20 cellular contexts compared by ENCODE assay signal in genomic region chr6:170260686-170261085, GRCh38. TPM values are rescaled to one million over a fixed set of nuclear protein-coding genes. Genes with fewer than 3 reads are reported as not detected.
A peak's percentile ranks its signal among the peaks of the same experiment; 100 is the strongest.
DNase-seq lines count a peak whose midpoint lies in the region; TF ChIP-seq lines count a peak whose summit lies in the region.
"Had no signal": no experiment of that assay in that cellular context is flagged by ENCODE, and none has a peak within 500 bp of the region (broad histone marks: within the 10 kb centered on the region; RNA-seq: fewer than 3 reads in every experiment).

No MANE protein-coding gene starts in this region.

- peak; percentile 34 for TF ChIP-seq CTCF in WERI-Rb-1 (IDR thresholded peaks at IDR 0.05; ENCODE audit: low read depth, low read length)
- TF ChIP-seq CTCF in neural crest cell (conservative IDR thresholded peaks at IDR 0.05): peak; percentile 39

- no peaks in the 10 kb centered on the region for H3K27me3 ChIP-seq in WERI-Rb-1 (ENCODE audit: insufficient read depth, low read depth, severe bottlenecking)
- H3K27me3 ChIP-seq in Karpas-422 (ENCODE audit: low read length): no peaks in the 10 kb centered on the region
- no peaks in the 10 kb centered on the region for H3K27me3 ChIP-seq in MG63

- H3K27ac ChIP-seq in WERI-Rb-1: no peak overlapping the region
- no peak overlapping the region for H3K27ac ChIP-seq in Karpas-422 (ENCODE audit: low read length)
- H3K27ac ChIP-seq: HL-60, RWPE1 had no signal

- no peaks in the 10 kb centered on the region for H3K9me2 ChIP-seq in Karpas-422 (replicated peaks; ENCODE audit: insufficient read depth, low read length)

- no peak overlapping the region for H2AFZ ChIP-seq in Karpas-422 (ENCODE audit: low read length)

- peaks cover 15% of the 10 kb centered on the region for H3K4me1 Mint-ChIP-seq in neural crest cell
- H3K4me1 Mint-ChIP-seq: activated naive CD8-positive, alpha-beta T cell treated with anti-CD3 and anti-CD28 coated beads, Interleukin-2, amount 10 ng/mL, durations not matched to agents 7 days and 5 days; CD8-positive, alpha-beta memory T cell; stimulated activated naive CD8-positive, alpha-beta T cell treated with anti-CD3 and anti-CD28 coated beads, Interleukin-15, amount 100 ng/mL, for 72 hours had no signal

- DNase-seq in NCI-H1417 (lab: John Stamatoyannopoulos, UW) (peak in 2 of 3 experiments; percentile 30 to 34), NCI-H1417 treated with DMSO at 0.1 percent for 48 hours (lab: John Stamatoyannopoulos, UW) (no peak), HuH-7.5 (ENCODE audit: low spot score) (peak; percentile 64), WERI-Rb-1 (no peak), neural crest cell (ENCODE audit: low read depth, low spot score) (no peak), Karpas-422 (no peak), T-helper 9 cell (no peak), MG63 (no peak)
- DNase-seq: activated CD4-positive, alpha-beta T cell treated with anti-CD3 and anti-CD28 coated beads for 4 hours; activated naive CD8-positive, alpha-beta T cell treated with anti-CD3 and anti-CD28 coated beads, Interleukin-2, amount 10 ng/mL, durations not matched to agents 7 days and 5 days; cerebellar nuclear complex; GF-D8; islet precursor cell; NCI-H446 treated with DMSO at 0.1 percent for 48 hours; occipital lobe; stimulated activated naive CD8-positive, alpha-beta T cell treated with anti-CD3 and anti-CD28 coated beads, Interleukin-15, amount 100 ng/mL, for 72 hours had no signal

- peaks cover 2% of the 10 kb centered on the region for H3K27me3 Mint-ChIP-seq in neural crest cell (ENCODE audit: low read depth)

- H3K9ac ChIP-seq in Karpas-422 (ENCODE audit: low read length): no peak overlapping the region

- H3K9me3 Mint-ChIP-seq in neural crest cell: no peaks in the 10 kb centered on the region
- H3K9me3 Mint-ChIP-seq: activated naive CD8-positive, alpha-beta T cell treated with anti-CD3 and anti-CD28 coated beads, Interleukin-2, amount 10 ng/mL, durations not matched to agents 7 days and 5 days; CD8-positive, alpha-beta memory T cell; stimulated activated naive CD8-positive, alpha-beta T cell treated with anti-CD3 and anti-CD28 coated beads, Interleukin-15, amount 100 ng/mL, for 72 hours; T-helper 1 cell treated with Interleukin-12 subunit alpha and Interleukin-12 subunit beta and Interleukin-4 antibody, amounts not matched to agents 30 μg/mL and 1 μg/mL, for 36 hours had no signal

- no peaks in the 10 kb centered on the region for H3K36me3 ChIP-seq in WERI-Rb-1
- no peaks in the 10 kb centered on the region for H3K36me3 ChIP-seq in Karpas-422 (ENCODE audit: insufficient read depth, low read length)
- no peaks in the 10 kb centered on the region for H3K36me3 ChIP-seq in MG63

- H3K27ac Mint-ChIP-seq in neural crest cell (ENCODE audit: unreplicated experiment): no peak overlapping the region
- H3K27ac Mint-ChIP-seq: activated naive CD8-positive, alpha-beta T cell treated with anti-CD3 and anti-CD28 coated beads, Interleukin-2, amount 10 ng/mL, durations not matched to agents 7 days and 5 days; CD8-positive, alpha-beta memory T cell; stimulated activated naive CD8-positive, alpha-beta T cell treated with anti-CD3 and anti-CD28 coated beads, Interleukin-15, amount 100 ng/mL, for 72 hours; T-helper 1 cell treated with Interleukin-12 subunit alpha and Interleukin-12 subunit beta and Interleukin-4 antibody, amounts not matched to agents 30 μg/mL and 1 μg/mL, for 36 hours had no signal

- no peaks in the 10 kb centered on the region for H4K20me1 ChIP-seq in Karpas-422 (ENCODE audit: insufficient read depth, low read depth, low read length)

- no peaks in the 10 kb centered on the region for H3K36me3 Mint-ChIP-seq in neural crest cell (ENCODE audit: low read depth)
- H3K36me3 Mint-ChIP-seq: activated naive CD8-positive, alpha-beta T cell treated with anti-CD3 and anti-CD28 coated beads, Interleukin-2, amount 10 ng/mL, durations not matched to agents 7 days and 5 days; CD8-positive, alpha-beta memory T cell had no signal

- no peaks in the 10 kb centered on the region for H3K4me1 ChIP-seq in Karpas-422 (ENCODE audit: low read length)

- no peaks in the 10 kb centered on the region for H3K79me2 ChIP-seq in Karpas-422 (ENCODE audit: low read length)

- no peak overlapping the region for H3K4me3 Mint-ChIP-seq in neural crest cell
- H3K4me3 Mint-ChIP-seq: activated naive CD8-positive, alpha-beta T cell treated with anti-CD3 and anti-CD28 coated beads, Interleukin-2, amount 10 ng/mL, durations not matched to agents 7 days and 5 days; CD8-positive, alpha-beta memory T cell; stimulated activated naive CD8-positive, alpha-beta T cell treated with anti-CD3 and anti-CD28 coated beads, Interleukin-15, amount 100 ng/mL, for 72 hours; T-helper 1 cell treated with Interleukin-12 subunit alpha and Interleukin-12 subunit beta and Interleukin-4 antibody, amounts not matched to agents 30 μg/mL and 1 μg/mL, for 36 hours had no signal

- H3K4me3 ChIP-seq in WERI-Rb-1 (ENCODE audit: low read depth, low read length) (no peak overlapping the region), Karpas-422 (ENCODE audit: low read length) (no peak overlapping the region), MG63 (no peak overlapping the region)

- no peak overlapping the region for H3K4me2 ChIP-seq in Karpas-422 (ENCODE audit: low read depth, low read length, poor library complexity, severe bottlenecking)

- H3K9me3 ChIP-seq in WERI-Rb-1 (ENCODE audit: severe bottlenecking) (no peaks in the 10 kb centered on the region), Karpas-422 (ENCODE audit: low read length) (no peaks in the 10 kb centered on the region), MG63 (no peaks in the 10 kb centered on the region)

RNA-seq across cellular contexts. Expression of gene DLL1, which starts 30.2 kb away (rescaled TPM):
- total RNA-seq in neural crest cell: 53.9 and 59.8 TPM in 2 replicates
- total RNA-seq in Karpas-422 (2014; rRNA removed; shearing (Covaris generic); ENCODE audit: low replicate concordance): 0.18 and 0.26 TPM in 2 replicates
- total RNA-seq in MG63 (2014; rRNA removed; shearing (Covaris generic); ENCODE audit: low replicate concordance): 0.10 and 2.7 TPM in 2 replicates

RNA-seq across cellular contexts. Expression of gene FAM120B, which starts 45.9 kb away (rescaled TPM):
- total RNA-seq in neural crest cell: 33.4 and 33.7 TPM in 2 replicates
- total RNA-seq in Karpas-422 (2014; rRNA removed; shearing (Covaris generic); ENCODE audit: low replicate concordance): 22.4 and 32.1 TPM in 2 replicates
- total RNA-seq in MG63 (2014; rRNA removed; shearing (Covaris generic); ENCODE audit: low replicate concordance): 11.5 and 14.3 TPM in 2 replicates

Comparison
In these comparisons a context has a peak if more than half of its experiments do, and no peak if none do; other contexts are left out.
1. DNase-seq: peak in NCI-H1417 (2 of 3) and HuH-7.5 (single experiment); none in NCI-H1417 treated with DMSO at 0.1 percent for 48 hours (single experiment), WERI-Rb-1 (single experiment), neural crest cell (single experiment), Karpas-422 (single experiment), T-helper 9 cell (single experiment) and MG63 (single experiment).
2. RNA of gene DLL1, which starts 30.2 kb away (total RNA-seq): 53.9 to 59.8 TPM in neural crest cell; 0.10 to 2.7 TPM in MG63 and 0.18 to 0.26 TPM in Karpas-422; every median in the first group is over 10 times any median in the second.